ENCODE assay signal across 11 cellular contexts in genomic region chr10:31582365-31583052, GRCh38.
DNase-seq lines count a peak whose midpoint lies in the region; ATAC-seq and TF ChIP-seq lines count a peak whose summit lies in the region.
"Had no signal": no experiment of that assay in that cellular context is flagged by ENCODE, and none has a peak within 500 bp of the region (broad histone marks: within the 10 kb centered on the region; RNA-seq: fewer than 3 reads in every experiment).

No MANE protein-coding gene starts in this region.

- TF ChIP-seq CTCF in foreskin keratinocyte (conservative IDR thresholded peaks at IDR 0.05) = no peak

- peak overlapping the region; percentile 53 for H2BK120ac ChIP-seq in trophoblast cell (ENCODE audit: insufficient read depth, low read length, poor library complexity)

- H3K9ac ChIP-seq in trophoblast cell (ENCODE audit: low read length) = no peak overlapping the region

- WGBS in trophoblast cell (ENCODE audit: extremely low coverage, insufficient coverage, insufficient read length) = no CpG with 5 or more reads among the region's 8 CpGs

- no peak overlapping the region for H3K18ac ChIP-seq in trophoblast cell (ENCODE audit: low read length)

- H3K23ac ChIP-seq in trophoblast cell (ENCODE audit: low read length) = no peak overlapping the region

- H4K12ac ChIP-seq in trophoblast cell (ENCODE audit: low read depth, low read length) = peak overlapping the region; percentile 22

- H3K4ac ChIP-seq in trophoblast cell (ENCODE audit: low read depth, low read length) = no peak overlapping the region

- peaks cover 6% of the 10 kb centered on the region for H3K79me1 ChIP-seq in trophoblast cell (ENCODE audit: low read length)

- no peaks in the 10 kb centered on the region for H3K36me3 ChIP-seq in trophoblast cell (ENCODE audit: control insufficient read depth in 1 of 2, insufficient read depth in 2 of 2, low read length in 2 of 2)
- H3K36me3 ChIP-seq: SJSA1, tibial artery had no signal

- H3K4me1 ChIP-seq in foreskin keratinocyte (no peaks in the 10 kb centered on the region), trophoblast cell (ENCODE audit: control insufficient read depth in 1 of 2, insufficient read depth in 2 of 2, low read length in 2 of 2) (peaks cover 26 to 27% of the 10 kb centered on the region in 2 experiments)

- H3K27ac ChIP-seq in foreskin keratinocyte (no peak overlapping the region), trophoblast cell (ENCODE audit: low read depth, low read length) (peak overlapping the region; percentile 57)
- H3K27ac ChIP-seq: SJSA1 had no signal

- peak overlapping the region; percentile 17 for H3K4me2 ChIP-seq in trophoblast cell (ENCODE audit: low read length)

- no peaks in the 10 kb centered on the region for H3K79me2 ChIP-seq in trophoblast cell (ENCODE audit: control insufficient read depth, insufficient read depth, low read length, poor library complexity)

- H3K9me3 ChIP-seq in trophoblast cell (ENCODE audit: insufficient read depth, low read depth, low read length) = peaks cover 2% of the 10 kb centered on the region
- H3K9me3 ChIP-seq: SJSA1 had no signal

- peak overlapping the region; percentile 54 for H4K8ac ChIP-seq in trophoblast cell (ENCODE audit: low read depth, low read length)

- peak; percentile 73 for DNase-seq in RPMI7951 (ENCODE audit: low read depth)
- DNase-seq in foreskin keratinocyte = no peak
- DNase-seq in trophoblast cell = peak; percentile 66 to 81
- no peak for DNase-seq in NCI-H524 treated with DMSO at 0.1 percent for 48 hours (lab: John Stamatoyannopoulos, UW)
- DNase-seq in NCI-H345 (lab: John Stamatoyannopoulos, UW) = no peak
- DNase-seq: activated T-cell treated with anti-CD3 and anti-CD28 coated beads, Interleukin-2, amount 50 U/mL, for 48 hours; tibial artery had no signal

- peak overlapping the region; percentile 32 for H2AK5ac ChIP-seq in trophoblast cell (ENCODE audit: low read length)

- ATAC-seq in GM19035 (IDR thresholded peaks at IDR 0.05; ENCODE audit: unreplicated experiment) (peak; percentile 7), foreskin keratinocyte (peak; percentile 67), HG03378 (IDR thresholded peaks at IDR 0.05; ENCODE audit: unreplicated experiment) (no peak), HG02759 (IDR thresholded peaks at IDR 0.05; ENCODE audit: unreplicated experiment) (no peak)

- peak overlapping the region; percentile 52 for H2BK5ac ChIP-seq in trophoblast cell (ENCODE audit: low read depth, low read length, poor library complexity)

- H4K91ac ChIP-seq in trophoblast cell (ENCODE audit: low read depth, low read length) = peak overlapping the region; percentile 81

- H2AFZ ChIP-seq in trophoblast cell (ENCODE audit: insufficient read depth, low read length, poor library complexity) = peak overlapping the region; percentile 39

- H3K27me3 ChIP-seq in foreskin keratinocyte = no peaks in the 10 kb centered on the region
- H3K27me3 ChIP-seq in trophoblast cell (ENCODE audit: insufficient read depth, low read length) = no peaks in the 10 kb centered on the region
- H3K27me3 ChIP-seq: SJSA1, tibial artery had no signal

- no peak overlapping the region for H3K4me3 ChIP-seq in trophoblast cell (ENCODE audit: low read depth, low read length)
- H3K4me3 ChIP-seq: SJSA1, tibial artery had no signal

- peak overlapping the region; percentile 22 for H3K14ac ChIP-seq in trophoblast cell (ENCODE audit: low read length)

- peak overlapping the region; percentile 37 for H2BK12ac ChIP-seq in trophoblast cell (ENCODE audit: low read length)

Comparison
In these comparisons a context has a peak if more than half of its experiments do, and no peak if none do; other contexts are left out.
1. ATAC-seq: peak in GM19035 (single experiment) and foreskin keratinocyte (single experiment); none in HG03378 (single experiment) and HG02759 (single experiment).
2. DNase-seq: peak in RPMI7951 (single experiment) and trophoblast cell (2 of 2); none in foreskin keratinocyte (0 of 2), NCI-H524 treated with DMSO at 0.1 percent for 48 hours (single experiment) and NCI-H345 (single experiment).